8 cellular contexts compared by ENCODE assay signal in genomic region chr13:44259045-44260042, GRCh38.
DNase-seq lines count a peak whose midpoint lies in the region; ATAC-seq and TF ChIP-seq lines count a peak whose summit lies in the region.

No MANE protein-coding gene starts in this region.

- H3K4me3 ChIP-seq in OCI-LY1 (ENCODE audit: low read depth, low read length, poor library complexity, severe bottlenecking) (peak overlapping the region; percentile 41), hepatocyte (no peak overlapping the region)

- ATAC-seq in GM18517 (IDR thresholded peaks at IDR 0.05; ENCODE audit: unreplicated experiment): peak; percentile 83
- peak; percentile 67 for ATAC-seq in HG02763 (IDR thresholded peaks at IDR 0.05; ENCODE audit: unreplicated experiment)

- H3K27ac Mint-ChIP-seq in activated T-cell treated with anti-CD3 and anti-CD28 coated beads, Interleukin-2, amount 50 U/mL, for 24 hours: peak overlapping the region; percentile 93

- H3K36me3 Mint-ChIP-seq in activated T-cell treated with anti-CD3 and anti-CD28 coated beads, Interleukin-2, amount 50 U/mL, for 24 hours (ENCODE audit: low read depth): no peaks in the 10 kb centered on the region

- no peaks in the 10 kb centered on the region for H4K20me1 ChIP-seq in OCI-LY1 (ENCODE audit: insufficient read depth, low read length)
- no peaks in the 10 kb centered on the region for H4K20me1 ChIP-seq in hepatocyte (ENCODE audit: insufficient read depth, poor library complexity, severe bottlenecking)

- H3K27ac ChIP-seq in OCI-LY1 (ENCODE audit: low read depth, low read length, poor library complexity, severe bottlenecking): peak overlapping the region; percentile 85
- H3K27ac ChIP-seq in hepatocyte: no peak overlapping the region

- peak; percentile 74 for DNase-seq in activated T-cell treated with anti-CD3 and anti-CD28 coated beads, Interleukin-2, amount 50 U/mL, for 24 hours
- DNase-seq in hepatocyte (ENCODE audit: low spot score): peak; percentile 19
- DNase-seq in stimulated activated CD8-positive, alpha-beta memory T cell treated with anti-CD3 and anti-CD28 coated beads, Interleukin-2, amount 100 ng/mL, for 1 hour (ENCODE audit: low read depth in 2 of 2): peak; percentile 28 to 50
- DNase-seq in NCI-H1694 (lab: John Stamatoyannopoulos, UW): no peak
- DNase-seq in middle frontal gyrus (ENCODE audit: extremely low spot score, low spot score): no peak

- H3K9ac ChIP-seq in OCI-LY1 (ENCODE audit: low read length): peak overlapping the region; percentile 35; the same call in 1 of the 2 replicates

- H3K4me1 ChIP-seq in OCI-LY1 (ENCODE audit: insufficient read depth, low read length, severe bottlenecking): peaks cover 30% of the 10 kb centered on the region
- no peaks in the 10 kb centered on the region for H3K4me1 ChIP-seq in hepatocyte (ENCODE audit: insufficient read depth)

- no peaks in the 10 kb centered on the region for H3K27me3 Mint-ChIP-seq in activated T-cell treated with anti-CD3 and anti-CD28 coated beads, Interleukin-2, amount 50 U/mL, for 24 hours

- H3K9me3 ChIP-seq in OCI-LY1 (ENCODE audit: low read length) (no peaks in the 10 kb centered on the region), hepatocyte (ENCODE audit: low read depth) (no peaks in the 10 kb centered on the region)

- no peaks in the 10 kb centered on the region for H3F3A ChIP-seq in OCI-LY1 (ENCODE audit: insufficient read depth, low read length)

- peak overlapping the region; percentile 67 for H3K4me3 Mint-ChIP-seq in activated T-cell treated with anti-CD3 and anti-CD28 coated beads, Interleukin-2, amount 50 U/mL, for 24 hours

- H3K4me2 ChIP-seq in OCI-LY1 (ENCODE audit: low read length): peak overlapping the region; percentile 59
- no peak overlapping the region for H3K4me2 ChIP-seq in hepatocyte

- H2AFZ ChIP-seq in OCI-LY1 (ENCODE audit: low read length) (0 out of 2 replicates have a peak overlapping the region, but pooled peaks have one; percentile 26), hepatocyte (no peak overlapping the region)

- 74% methylated on average over 12 of the region's 12 CpGs for WGBS in hepatocyte (ENCODE audit: low lambda C conversion rate, missing lambda C conversion rate)

- H3K4me1 Mint-ChIP-seq in activated T-cell treated with anti-CD3 and anti-CD28 coated beads, Interleukin-2, amount 50 U/mL, for 24 hours (ENCODE audit: low read depth): peaks cover 26% of the 10 kb centered on the region

- H3K79me2 ChIP-seq in OCI-LY1 (ENCODE audit: insufficient read depth, low read length) (no peaks in the 10 kb centered on the region), hepatocyte (no peaks in the 10 kb centered on the region)

- H3K9me3 Mint-ChIP-seq in activated T-cell treated with anti-CD3 and anti-CD28 coated beads, Interleukin-2, amount 50 U/mL, for 24 hours: no peaks in the 10 kb centered on the region

- H3K9me2 ChIP-seq in OCI-LY1 (ENCODE audit: low read depth, low read length): no peaks in the 10 kb centered on the region
- no peaks in the 10 kb centered on the region for H3K9me2 ChIP-seq in hepatocyte (replicated peaks; ENCODE audit: insufficient read depth)

- H3K36me3 ChIP-seq in OCI-LY1 (ENCODE audit: insufficient read depth, low read length) (no peaks in the 10 kb centered on the region), hepatocyte (replicated peaks; ENCODE audit: insufficient read depth, low read depth) (no peaks in the 10 kb centered on the region)

- TF ChIP-seq CTCF in OCI-LY1 (IDR thresholded peaks at IDR 0.05; ENCODE audit: low read length) (no peak), hepatocyte (IDR thresholded peaks at IDR 0.05; ENCODE audit: poor library complexity) (no peak)

- no peaks in the 10 kb centered on the region for H3K27me3 ChIP-seq in OCI-LY1 (ENCODE audit: insufficient read depth, low read length)
- no peaks in the 10 kb centered on the region for H3K27me3 ChIP-seq in hepatocyte

Comparison
In these comparisons a context has a peak if more than half of its experiments do, and no peak if none do; other contexts are left out.
1. DNase-seq: peak in activated T-cell treated with anti-CD3 and anti-CD28 coated beads, Interleukin-2, amount 50 U/mL, for 24 hours (single experiment), hepatocyte (single experiment) and stimulated activated CD8-positive, alpha-beta memory T cell treated with anti-CD3 and anti-CD28 coated beads, Interleukin-2, amount 100 ng/mL, for 1 hour (2 of 2); none in NCI-H1694 (single experiment) and middle frontal gyrus (single experiment).